15 cellular contexts compared by ENCODE assay signal in the genomic region with DNA sequence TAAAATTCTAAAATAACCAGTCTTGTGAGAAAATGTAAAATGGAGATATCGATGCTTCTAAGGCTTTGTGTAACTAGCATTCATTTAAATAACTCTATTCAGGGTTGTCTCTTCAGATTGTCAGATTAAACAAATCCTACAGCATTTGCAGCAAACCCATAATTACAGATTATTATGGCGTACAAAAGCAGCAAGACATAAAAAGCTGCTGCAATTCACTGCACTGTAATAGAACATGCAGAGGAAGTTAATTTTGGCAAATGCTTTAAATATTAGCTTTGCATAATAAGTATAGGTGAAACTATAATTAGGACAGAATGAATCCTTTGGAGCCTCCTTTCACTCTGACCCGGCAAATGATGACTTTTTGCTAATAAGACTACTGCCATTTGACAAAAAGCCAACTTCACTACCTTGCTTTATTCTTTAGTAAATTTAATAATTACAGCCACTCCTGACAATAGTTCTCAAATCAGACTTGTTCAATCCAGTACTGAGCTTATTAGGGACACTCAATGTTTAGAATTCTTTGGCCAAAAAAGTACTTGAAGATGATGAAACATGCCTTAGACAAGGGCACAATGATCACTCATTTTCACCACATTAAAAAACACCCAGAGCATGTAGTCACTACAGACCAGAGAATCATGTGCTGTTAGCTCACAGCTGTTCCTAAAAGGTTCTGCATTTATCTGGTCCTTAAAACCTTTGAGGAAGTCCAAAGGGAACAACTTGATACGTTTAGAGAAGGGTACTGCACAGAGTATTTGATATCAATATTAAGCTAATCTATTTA.
DNase-seq lines count a peak whose midpoint lies in the region; ATAC-seq and TF ChIP-seq lines count a peak whose summit lies in the region.
"Had no signal": no experiment of that assay in that cellular context is flagged by ENCODE, and none has a peak within 500 bp of the region (broad histone marks: within the 10 kb centered on the region; RNA-seq: fewer than 3 reads in every experiment).

No MANE protein-coding gene starts in this region.

- H3K4me3 Mint-ChIP-seq in Caco-2 (ENCODE audit: unreplicated experiment): no peak overlapping the region
- H3K4me3 Mint-ChIP-seq: activated CD4-positive, alpha-beta memory T cell treated with anti-CD3 and anti-CD28 coated beads for 36 hours; mesothelial cell of epicardium; T-helper 17 cell had no signal

- no peak overlapping the region for H3K27ac Mint-ChIP-seq in Caco-2 (ENCODE audit: unreplicated experiment)
- H3K27ac Mint-ChIP-seq: activated CD4-positive, alpha-beta memory T cell treated with anti-CD3 and anti-CD28 coated beads for 36 hours; mesothelial cell of epicardium; T-helper 17 cell had no signal

- peaks cover 29% of the 10 kb centered on the region for H3K36me3 ChIP-seq in upper lobe of right lung
- H3K36me3 ChIP-seq in Caco-2 (ENCODE audit: control insufficient read depth, insufficient read depth, low read length): no peaks in the 10 kb centered on the region

- peak; percentile 6 for DNase-seq in NCI-H2196 (lab: John Stamatoyannopoulos, UW; ENCODE audit: unreplicated experiment)
- DNase-seq in NCI-H2196 treated with DMSO at 0.1 percent for 48 hours (lab: John Stamatoyannopoulos, UW; ENCODE audit: unreplicated experiment): no peak
- DNase-seq in NCI-H2081 (lab: John Stamatoyannopoulos, UW): peak; percentile 42 to 89
- peak; percentile 4 for DNase-seq in epithelial cell of esophagus (ENCODE audit: low read depth)
- no peak for DNase-seq in upper lobe of right lung
- DNase-seq in DMS 273 treated with DMSO at 0.1 percent for 48 hours (lab: John Stamatoyannopoulos, UW): no peak
- DNase-seq in Caco-2: no peak
- DNase-seq in activated gamma-delta T cell (lab: John Stamatoyannopoulos, UW): no peak
- DNase-seq: activated CD4-positive, alpha-beta memory T cell treated with anti-CD3 and anti-CD28 coated beads for 36 hours; activated effector memory CD4-positive, alpha-beta T cell treated with anti-CD3 and anti-CD28 coated beads, Interleukin-2, amount 50 U/mL, for 16 hours; DMS53; NCI-H187 treated with DMSO at 0.1 percent for 48 hours; T-helper 17 cell; transverse colon had no signal

- no peak overlapping the region for H3K27ac ChIP-seq in upper lobe of right lung
- H3K27ac ChIP-seq: transverse colon had no signal

- TF ChIP-seq CTCF in epithelial cell of esophagus (IDR thresholded peaks at IDR 0.05; ENCODE audit: insufficient read depth, low read depth, low read length, missing control alignments): no peak
- TF ChIP-seq CTCF in upper lobe of right lung (IDR thresholded peaks at IDR 0.05): no peak
- TF ChIP-seq CTCF in Caco-2 (IDR thresholded peaks at IDR 0.05; ENCODE audit: insufficient read depth in 1 of 2, low read depth in 1 of 2, low read length in 1 of 2, severe bottlenecking in 1 of 2, unreplicated experiment in 1 of 2): no peak

- peak; percentile 70 for ATAC-seq in upper lobe of right lung
- ATAC-seq: T-helper 17 cell had no signal

- H3K27me3 ChIP-seq in upper lobe of right lung (no peaks in the 10 kb centered on the region), Caco-2 (replicated peaks; ENCODE audit: control insufficient read depth, insufficient read depth, low read length) (no peaks in the 10 kb centered on the region)
- H3K27me3 ChIP-seq: transverse colon had no signal

- no peaks in the 10 kb centered on the region for H3K36me3 Mint-ChIP-seq in Caco-2 (ENCODE audit: insufficient read depth, unreplicated experiment)

- no peaks in the 10 kb centered on the region for H3K4me1 Mint-ChIP-seq in Caco-2 (ENCODE audit: low read depth, unreplicated experiment)
- H3K4me1 Mint-ChIP-seq: mesothelial cell of epicardium had no signal

- no peaks in the 10 kb centered on the region for H3K27me3 Mint-ChIP-seq in Caco-2 (ENCODE audit: insufficient read depth, unreplicated experiment)
- H3K27me3 Mint-ChIP-seq: activated CD4-positive, alpha-beta memory T cell treated with anti-CD3 and anti-CD28 coated beads for 36 hours; T-helper 17 cell had no signal

- CTCF ChIA-PET in Caco-2 (lab: Charles Lee): interaction anchor here (0.6 kb wide), 1 partner anchor 99 kb away, joined by 3 read pairs; a partner anchor contains a TSS

- no peaks in the 10 kb centered on the region for H3K9me3 Mint-ChIP-seq in Caco-2 (ENCODE audit: unreplicated experiment)
- H3K9me3 Mint-ChIP-seq: activated CD4-positive, alpha-beta memory T cell treated with anti-CD3 and anti-CD28 coated beads for 36 hours had no signal

- H3K4me1 ChIP-seq in upper lobe of right lung (no peaks in the 10 kb centered on the region), Caco-2 (no peaks in the 10 kb centered on the region)
- H3K4me1 ChIP-seq: transverse colon had no signal

- H3K4me3 ChIP-seq in epithelial cell of esophagus (ENCODE audit: low read length): no peak overlapping the region
- no peak overlapping the region for H3K4me3 ChIP-seq in upper lobe of right lung
- no peak overlapping the region for H3K4me3 ChIP-seq in Caco-2 (ENCODE audit: low read depth, low read length)
- H3K4me3 ChIP-seq: transverse colon had no signal

- no TSS peak for BruUV-seq in Caco-2 (replicated peaks; lab: Mats Ljungman, UMichigan)

- H3K9me3 ChIP-seq in upper lobe of right lung (no peaks in the 10 kb centered on the region), Caco-2 (no peaks in the 10 kb centered on the region)
- H3K9me3 ChIP-seq: transverse colon had no signal

- intact Hi-C loops in upper lobe of right lung (cut with DNase I) (no loop called here), Caco-2 (cut with micrococcal nuclease; ENCODE audit: unreplicated experiment) (no loop called here)

- POLR2A ChIA-PET in Caco-2 (lab: Charles Lee): no interaction called here

Comparison
In these comparisons a context has a peak if more than half of its experiments do, and no peak if none do; other contexts are left out.
1. DNase-seq: peak in NCI-H2196 (single experiment), NCI-H2081 (2 of 2) and epithelial cell of esophagus (single experiment); none in NCI-H2196 treated with DMSO at 0.1 percent for 48 hours (single experiment), upper lobe of right lung (single experiment), DMS 273 treated with DMSO at 0.1 percent for 48 hours (single experiment), Caco-2 (0 of 2) and activated gamma-delta T cell (single experiment).